26 cellular contexts compared by ENCODE assay signal in genomic region chr22:47288640-47289039, GRCh38.
"Had no signal": no experiment of that assay in that cellular context is flagged by ENCODE, and none has a peak within 500 bp of the region (broad histone marks: within the 10 kb centered on the region; RNA-seq: fewer than 3 reads in every experiment).

No MANE protein-coding gene starts in this region.

- DNase-seq: activated CD4-positive, alpha-beta memory T cell treated with anti-CD3 and anti-CD28 coated beads, Interleukin-2, amount 10 ng/mL, durations not matched to agents 7 days and 5 days; activated CD4-positive, alpha-beta T cell treated with anti-CD3 and anti-CD28 coated beads for 1 hour; activated CD4-positive, alpha-beta T cell treated with anti-CD3 and anti-CD28 coated beads for 4 hours; activated CD4-positive, alpha-beta T cell treated with anti-CD3 and anti-CD28 coated beads, Interleukin-2, amount 10 ng/mL, durations not matched to agents 7 days and 5 days; activated CD4-positive, alpha-beta T cell treated with anti-CD3 and anti-CD28 coated beads, Interleukin-2, amount 50 U/mL, for 4 hours; activated CD8-positive, alpha-beta memory T cell treated with anti-CD3 and anti-CD28 coated beads, Interleukin-2, amount 50 U/mL, for 48 hours; activated gamma-delta T cell; activated naive CD4-positive, alpha-beta T cell; activated naive CD4-positive, alpha-beta T cell treated with anti-CD3 and anti-CD28 coated beads, Interleukin-2, amount 10 ng/mL, durations not matched to agents 7 days and 5 days; activated naive CD8-positive, alpha-beta T cell treated with anti-CD3 and anti-CD28 coated beads, Interleukin-2, amount 10 ng/mL, durations not matched to agents 7 days and 5 days; activated T-cell treated with anti-CD3 and anti-CD28 coated beads for 4 hours; activated T-cell treated with anti-CD3 and anti-CD28 coated beads, Interleukin-2, amount 50 U/mL, for 24 hours; activated T-cell treated with anti-CD3 and anti-CD28 coated beads, Interleukin-2, amount 50 U/mL, for 72 hours; effector memory CD4-positive, alpha-beta T cell; endodermal cell; foreskin fibroblast; gastrocnemius medialis; glutamatergic neuron; T-helper 2 cell had no signal

- H3K4me1 ChIP-seq: ascending aorta, breast epithelium, gastrocnemius medialis had no signal

- H3K36me3 ChIP-seq: ascending aorta, breast epithelium, cardiac muscle cell, gastrocnemius medialis had no signal

- H3K4me3 ChIP-seq: ascending aorta, breast epithelium, cardiac muscle cell, coronary artery, dorsolateral prefrontal cortex, gastrocnemius medialis had no signal

- H3K27me3 ChIP-seq: ascending aorta, cardiac muscle cell, gastrocnemius medialis had no signal

- H3K27ac ChIP-seq: ascending aorta, breast epithelium, cardiac muscle cell, coronary artery, dorsolateral prefrontal cortex, gastrocnemius medialis had no signal

- H3K9me3 ChIP-seq: ascending aorta, breast epithelium, gastrocnemius medialis had no signal

- ATAC-seq: activated naive CD4-positive, alpha-beta T cell treated with anti-CD3 and anti-CD28 coated beads, Interleukin-2, amount 50 U/mL, for 72 hours; activated T-cell treated with anti-CD3 and anti-CD28 coated beads, Interleukin-2, amount 50 U/mL, for 72 hours; esophagus mucosa; gastrocnemius medialis had no signal
